Comparison of ENCODE assay signal across 17 cellular contexts in the genomic region with DNA sequence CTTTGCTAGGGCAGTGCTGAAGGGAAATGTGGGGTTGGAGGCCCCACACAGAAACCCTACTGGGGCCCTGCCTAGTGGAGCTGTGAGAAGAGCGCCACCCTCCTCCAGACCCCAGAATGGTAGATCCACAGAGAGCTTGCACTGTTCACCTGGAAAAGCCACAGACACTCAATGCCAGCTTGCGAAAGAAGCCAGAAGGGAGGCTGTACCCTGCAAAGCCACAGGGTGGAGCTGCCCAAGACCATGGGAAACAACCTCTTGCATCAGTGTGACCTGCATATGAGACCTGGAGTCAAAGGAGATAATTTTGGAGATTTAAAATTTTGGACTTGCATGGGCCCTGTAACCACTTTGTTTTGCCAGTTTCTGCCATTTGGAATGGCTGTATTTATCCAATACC.
DNase-seq lines count a peak whose midpoint lies in the region; ATAC-seq and TF ChIP-seq lines count a peak whose summit lies in the region.
"Had no signal": no experiment of that assay in that cellular context is flagged by ENCODE, and none has a peak within 500 bp of the region (broad histone marks: within the 10 kb centered on the region; RNA-seq: fewer than 3 reads in every experiment).

No MANE protein-coding gene starts in this region.

- CTCF ChIA-PET in activated CD8-positive, alpha-beta T cell treated with anti-CD3 and anti-CD28 coated beads for 36 hours (lab: Charles Lee): no interaction called here
- CTCF ChIA-PET in activated CD8-positive, alpha-beta T cell treated with anti-CD3 and anti-CD28 coated beads, Interleukin-2, amount 10 ng/mL, durations not matched to agents 7 days and 5 days (lab: Charles Lee): no interaction called here

- no peaks in the 10 kb centered on the region for H3K36me3 Mint-ChIP-seq in activated CD8-positive, alpha-beta T cell treated with anti-CD3 and anti-CD28 coated beads for 36 hours (ENCODE audit: low read depth)
- no peaks in the 10 kb centered on the region for H3K36me3 Mint-ChIP-seq in activated CD8-positive, alpha-beta T cell treated with anti-CD3 and anti-CD28 coated beads, Interleukin-2, amount 10 ng/mL, durations not matched to agents 7 days and 5 days (ENCODE audit: low read depth)
- H3K36me3 Mint-ChIP-seq: activated naive CD8-positive, alpha-beta T cell treated with anti-CD3 and anti-CD28 coated beads, Interleukin-2, amount 10 ng/mL, durations not matched to agents 7 days and 5 days had no signal

- no peaks in the 10 kb centered on the region for H3K27me3 Mint-ChIP-seq in activated CD8-positive, alpha-beta T cell treated with anti-CD3 and anti-CD28 coated beads for 36 hours
- no peaks in the 10 kb centered on the region for H3K27me3 Mint-ChIP-seq in activated CD8-positive, alpha-beta T cell treated with anti-CD3 and anti-CD28 coated beads, Interleukin-2, amount 10 ng/mL, durations not matched to agents 7 days and 5 days (ENCODE audit: low read depth)
- H3K27me3 Mint-ChIP-seq: activated CD4-positive, alpha-beta memory T cell treated with anti-CD3 and anti-CD28 coated beads, Interleukin-2, amount 10 ng/mL, durations not matched to agents 7 days and 5 days; activated naive CD8-positive, alpha-beta T cell treated with anti-CD3 and anti-CD28 coated beads, Interleukin-2, amount 10 ng/mL, durations not matched to agents 7 days and 5 days; B cell had no signal

- 100% methylated on average over 2 of the region's 2 CpGs for WGBS in upper lobe of left lung, 2 donors

- no peaks in the 10 kb centered on the region for H3K36me3 ChIP-seq in upper lobe of left lung
- H3K36me3 ChIP-seq: left lung had no signal

- H3K4me3 ChIP-seq in retinal pigment epithelial cell (ENCODE audit: low read length) (no peak overlapping the region), upper lobe of left lung (no peak overlapping the region)
- H3K4me3 ChIP-seq: left lung had no signal

- no peak overlapping the region for H3K27ac Mint-ChIP-seq in activated CD8-positive, alpha-beta T cell treated with anti-CD3 and anti-CD28 coated beads for 36 hours
- no peak overlapping the region for H3K27ac Mint-ChIP-seq in activated CD8-positive, alpha-beta T cell treated with anti-CD3 and anti-CD28 coated beads, Interleukin-2, amount 10 ng/mL, durations not matched to agents 7 days and 5 days
- H3K27ac Mint-ChIP-seq: activated CD4-positive, alpha-beta memory T cell treated with anti-CD3 and anti-CD28 coated beads, Interleukin-2, amount 10 ng/mL, durations not matched to agents 7 days and 5 days; activated naive CD8-positive, alpha-beta T cell treated with anti-CD3 and anti-CD28 coated beads, Interleukin-2, amount 10 ng/mL, durations not matched to agents 7 days and 5 days; activated T-cell treated with anti-CD3 and anti-CD28 coated beads, Interleukin-2, amount 50 U/mL, for 72 hours; B cell had no signal

- POLR2A ChIA-PET in activated CD8-positive, alpha-beta T cell treated with anti-CD3 and anti-CD28 coated beads for 36 hours (lab: Charles Lee): no interaction called here
- POLR2A ChIA-PET in activated CD8-positive, alpha-beta T cell treated with anti-CD3 and anti-CD28 coated beads, Interleukin-2, amount 10 ng/mL, durations not matched to agents 7 days and 5 days (lab: Charles Lee): no interaction called here

- H3K9me3 ChIP-seq in upper lobe of left lung: peaks cover 0 to 3% (median 0%) of the 10 kb centered on the region in 4 donors

- H3K4me3 Mint-ChIP-seq in activated CD8-positive, alpha-beta T cell treated with anti-CD3 and anti-CD28 coated beads for 36 hours: no peak overlapping the region
- H3K4me3 Mint-ChIP-seq in activated CD8-positive, alpha-beta T cell treated with anti-CD3 and anti-CD28 coated beads, Interleukin-2, amount 10 ng/mL, durations not matched to agents 7 days and 5 days: no peak overlapping the region
- H3K4me3 Mint-ChIP-seq: activated CD4-positive, alpha-beta memory T cell treated with anti-CD3 and anti-CD28 coated beads, Interleukin-2, amount 10 ng/mL, durations not matched to agents 7 days and 5 days; activated naive CD8-positive, alpha-beta T cell treated with anti-CD3 and anti-CD28 coated beads, Interleukin-2, amount 10 ng/mL, durations not matched to agents 7 days and 5 days; activated T-cell treated with anti-CD3 and anti-CD28 coated beads, Interleukin-2, amount 50 U/mL, for 72 hours; B cell had no signal

- H3K27ac ChIP-seq in upper lobe of left lung: no peak overlapping the region
- H3K27ac ChIP-seq: left lung had no signal

- peak; percentile 29; the same call in 1 of the 2 replicates for TF ChIP-seq RAD21 in Ishikawa (IDR thresholded peaks at IDR 0.05; ENCODE audit: low read depth)

- H3K4me1 Mint-ChIP-seq in activated CD8-positive, alpha-beta T cell treated with anti-CD3 and anti-CD28 coated beads for 36 hours (ENCODE audit: low read depth): no peaks in the 10 kb centered on the region
- no peaks in the 10 kb centered on the region for H3K4me1 Mint-ChIP-seq in activated CD8-positive, alpha-beta T cell treated with anti-CD3 and anti-CD28 coated beads, Interleukin-2, amount 10 ng/mL, durations not matched to agents 7 days and 5 days (ENCODE audit: low read depth)
- H3K4me1 Mint-ChIP-seq: activated CD4-positive, alpha-beta memory T cell treated with anti-CD3 and anti-CD28 coated beads, Interleukin-2, amount 10 ng/mL, durations not matched to agents 7 days and 5 days; activated naive CD8-positive, alpha-beta T cell treated with anti-CD3 and anti-CD28 coated beads, Interleukin-2, amount 10 ng/mL, durations not matched to agents 7 days and 5 days; B cell had no signal

- no peak for TF ChIP-seq POLR2A in upper lobe of left lung (IDR thresholded peaks at IDR 0.05)

- no peaks in the 10 kb centered on the region for H3K4me1 ChIP-seq in upper lobe of left lung
- H3K4me1 ChIP-seq: left lung had no signal

- DNase-seq in activated CD8-positive, alpha-beta T cell treated with anti-CD3 and anti-CD28 coated beads for 36 hours: peak; percentile 2
- DNase-seq in activated CD8-positive, alpha-beta T cell treated with anti-CD3 and anti-CD28 coated beads, Interleukin-2, amount 10 ng/mL, durations not matched to agents 7 days and 5 days: no peak
- DNase-seq in amniotic epithelial cell (ENCODE audit: low read depth) (peak; percentile 17), retinal pigment epithelial cell (ENCODE audit: low read depth) (no peak), upper lobe of left lung (no peak), NCI-H1930 (lab: John Stamatoyannopoulos, UW) (no peak), NCI-H2081 treated with DMSO at 0.1 percent for 48 hours (lab: John Stamatoyannopoulos, UW) (no peak)
- DNase-seq: activated CD4-positive, alpha-beta memory T cell treated with anti-CD3 and anti-CD28 coated beads, Interleukin-2, amount 10 ng/mL, durations not matched to agents 7 days and 5 days; activated naive CD8-positive, alpha-beta T cell treated with anti-CD3 and anti-CD28 coated beads, Interleukin-2, amount 10 ng/mL, durations not matched to agents 7 days and 5 days; activated T-cell treated with anti-CD3 and anti-CD28 coated beads, Interleukin-2, amount 50 U/mL, for 72 hours; caudate nucleus; DMS 273 treated with DMSO at 0.1 percent for 48 hours; foreskin melanocyte; stimulated activated CD4-positive, alpha-beta T cell treated with anti-CD3 and anti-CD28 coated beads, Interleukin-2, amount 100 ng/mL, for 24 hours had no signal

- intact Hi-C loops in activated CD8-positive, alpha-beta T cell treated with anti-CD3 and anti-CD28 coated beads for 36 hours (cut with micrococcal nuclease): no loop called here

- TF ChIP-seq EP300 in Ishikawa (IDR thresholded peaks at IDR 0.05; ENCODE audit: borderline replicate concordance) (no peak), upper lobe of left lung (IDR thresholded peaks at IDR 0.05) (no peak)

- peaks cover 14% of the 10 kb centered on the region for H3K9me3 Mint-ChIP-seq in activated CD8-positive, alpha-beta T cell treated with anti-CD3 and anti-CD28 coated beads for 36 hours
- peaks cover 25% of the 10 kb centered on the region for H3K9me3 Mint-ChIP-seq in activated CD8-positive, alpha-beta T cell treated with anti-CD3 and anti-CD28 coated beads, Interleukin-2, amount 10 ng/mL, durations not matched to agents 7 days and 5 days (ENCODE audit: insufficient read depth)

- TF ChIP-seq CTCF in activated CD8-positive, alpha-beta T cell treated with anti-CD3 and anti-CD28 coated beads for 36 hours (IDR thresholded peaks at IDR 0.05): no peak
- peak; percentile 8 for TF ChIP-seq CTCF in retinal pigment epithelial cell (conservative IDR thresholded peaks at IDR 0.05; ENCODE audit: low read depth, low read length)
- peak in 1 of 6 experiments; percentile 6 for TF ChIP-seq CTCF in upper lobe of left lung (IDR thresholded peaks at IDR 0.05)

- no peak for ATAC-seq in activated CD8-positive, alpha-beta T cell treated with anti-CD3 and anti-CD28 coated beads for 36 hours
- no peak for ATAC-seq in activated CD8-positive, alpha-beta T cell treated with anti-CD3 and anti-CD28 coated beads, Interleukin-2, amount 10 ng/mL, durations not matched to agents 7 days and 5 days
- no peak for ATAC-seq in upper lobe of left lung (ENCODE audit: low FRiP score in 2 of 2)
- ATAC-seq: activated T-cell treated with anti-CD3 and anti-CD28 coated beads, Interleukin-2, amount 50 U/mL, for 72 hours; left lung had no signal

- no peaks in the 10 kb centered on the region for H3K27me3 ChIP-seq in upper lobe of left lung
- H3K27me3 ChIP-seq: left lung had no signal

TF ChIP-seq in Ishikawa, 13 proteins besides CTCF, POLR2A, EP300 and RAD21 (continues in another document):
- TF ChIP-seq CEBPB (IDR thresholded peaks at IDR 0.05) (peak; percentile 51; the same call in 1 of the 2 replicates), CREB1 (IDR thresholded peaks at IDR 0.05; ENCODE audit: low read depth) (no peak), TCF12 (IDR thresholded peaks at IDR 0.05; ENCODE audit: low read depth) (no peak)

Comparison
In these comparisons a context has a peak if more than half of its experiments do, and no peak if none do; other contexts are left out.
1. DNase-seq: peak in activated CD8-positive, alpha-beta T cell treated with anti-CD3 and anti-CD28 coated beads for 36 hours (single experiment) and amniotic epithelial cell (single experiment); none in activated CD8-positive, alpha-beta T cell treated with anti-CD3 and anti-CD28 coated beads, Interleukin-2, amount 10 ng/mL, durations not matched to agents 7 days and 5 days (single experiment), retinal pigment epithelial cell (single experiment), upper lobe of left lung (0 of 2), NCI-H1930 (0 of 2) and NCI-H2081 treated with DMSO at 0.1 percent for 48 hours (single experiment).